8 cellular contexts compared by ENCODE assay signal in the genomic region with DNA sequence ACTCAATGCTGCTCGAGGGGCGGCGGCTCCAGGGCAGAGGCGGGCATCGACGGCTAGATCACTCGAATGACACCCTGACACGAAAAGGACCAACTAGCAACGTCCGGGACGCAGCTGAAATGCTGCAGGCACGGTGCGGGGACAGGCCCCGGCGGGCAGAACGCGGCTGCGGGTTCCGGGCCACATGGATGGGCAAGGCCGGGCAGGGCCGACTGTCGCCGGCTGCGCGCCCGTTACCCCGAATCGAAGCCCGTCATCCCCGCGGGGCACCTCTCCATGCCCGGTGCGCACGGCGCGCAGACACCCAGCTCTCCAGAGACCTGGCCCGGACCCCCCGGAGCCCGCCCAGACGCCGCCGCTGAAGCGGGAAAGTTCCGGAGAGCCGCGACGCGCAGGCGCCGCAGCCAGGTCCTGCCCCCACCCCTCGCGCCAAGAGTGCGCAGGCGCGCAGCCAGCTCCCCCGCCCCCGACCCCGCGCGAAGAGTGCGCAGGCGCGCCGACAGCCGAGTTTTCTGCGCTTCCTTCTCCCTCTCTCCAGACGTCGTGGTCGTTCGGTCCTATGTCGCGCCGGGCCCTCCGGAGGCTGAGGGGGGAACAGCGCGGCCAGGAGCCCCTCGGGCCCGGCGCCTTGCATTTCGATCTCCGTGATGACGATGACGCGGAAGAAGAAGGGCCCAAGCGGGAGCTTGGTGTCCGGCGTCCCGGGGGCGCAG. TPM values are rescaled to one million over a fixed set of nuclear protein-coding genes. Genes with fewer than 3 reads are reported as not detected.
DNase-seq lines count a peak whose midpoint lies in the region; ATAC-seq and TF ChIP-seq lines count a peak whose summit lies in the region.

A gene with protein sequence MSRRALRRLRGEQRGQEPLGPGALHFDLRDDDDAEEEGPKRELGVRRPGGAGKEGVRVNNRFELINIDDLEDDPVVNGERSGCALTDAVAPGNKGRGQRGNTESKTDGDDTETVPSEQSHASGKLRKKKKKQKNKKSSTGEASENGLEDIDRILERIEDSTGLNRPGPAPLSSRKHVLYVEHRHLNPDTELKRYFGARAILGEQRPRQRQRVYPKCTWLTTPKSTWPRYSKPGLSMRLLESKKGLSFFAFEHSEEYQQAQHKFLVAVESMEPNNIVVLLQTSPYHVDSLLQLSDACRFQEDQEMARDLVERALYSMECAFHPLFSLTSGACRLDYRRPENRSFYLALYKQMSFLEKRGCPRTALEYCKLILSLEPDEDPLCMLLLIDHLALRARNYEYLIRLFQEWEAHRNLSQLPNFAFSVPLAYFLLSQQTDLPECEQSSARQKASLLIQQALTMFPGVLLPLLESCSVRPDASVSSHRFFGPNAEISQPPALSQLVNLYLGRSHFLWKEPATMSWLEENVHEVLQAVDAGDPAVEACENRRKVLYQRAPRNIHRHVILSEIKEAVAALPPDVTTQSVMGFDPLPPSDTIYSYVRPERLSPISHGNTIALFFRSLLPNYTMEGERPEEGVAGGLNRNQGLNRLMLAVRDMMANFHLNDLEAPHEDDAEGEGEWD (plus strand): TSS at position 484 of the 713 bp plus-strand sequence. CDS start 76 bp downstream, at position 560.

- peak; percentile 39 for ATAC-seq in GM21576 (IDR thresholded peaks at IDR 0.05; ENCODE audit: unreplicated experiment)
- ATAC-seq in activated T-cell treated with anti-CD3 and anti-CD28 coated beads, Interleukin-2, amount 50 U/mL, for 72 hours (replicated peaks in 1 of 2) = peak; percentile 57

- H3K4me1 ChIP-seq in esophagus squamous epithelium = peaks cover 14 to 29% (median 16%) of the 10 kb centered on the region in 3 donors

- intact Hi-C loops in esophagus squamous epithelium (cut with DNase I) = no loop called here

- peak within 1 kb of the TSS; percentile 99 to 100 (median 100) for H3K27ac ChIP-seq in esophagus squamous epithelium

- H3K36me3 ChIP-seq in esophagus squamous epithelium = peaks cover 0 to 26% (median 0%) of the 10 kb centered on the region in 3 donors

- TF ChIP-seq CTCF in esophagus squamous epithelium (IDR thresholded peaks at IDR 0.05) = no peak

- H3K9me3 ChIP-seq in esophagus squamous epithelium = peaks cover 0 to under 1% (median 0%) of the 10 kb centered on the region in 3 donors

- peak within 1 kb of the TSS; percentile 98 for H3K27ac Mint-ChIP-seq in activated T-cell treated with anti-CD3 and anti-CD28 coated beads, Interleukin-2, amount 50 U/mL, for 72 hours

- peak in 3 of 4 donors; percentile 49 to 89 (median 68) for TF ChIP-seq POLR2A in esophagus squamous epithelium (IDR thresholded peaks at IDR 0.05)

- WGBS in esophagus squamous epithelium, 2 donors = no CpG with 5 or more reads among the region's 89 CpGs

- no peaks in the 10 kb centered on the region for H3K27me3 Mint-ChIP-seq in activated T-cell treated with anti-CD3 and anti-CD28 coated beads, Interleukin-2, amount 50 U/mL, for 72 hours (ENCODE audit: low read depth)

- H3K27me3 ChIP-seq in esophagus squamous epithelium = no peaks in the 10 kb centered on the region

- H3K9me3 Mint-ChIP-seq in activated T-cell treated with anti-CD3 and anti-CD28 coated beads, Interleukin-2, amount 50 U/mL, for 72 hours = peaks cover 2 to 3% of the 10 kb centered on the region in 2 donors

- peak within 1 kb of the TSS; percentile 94 to 95 for H3K4me3 Mint-ChIP-seq in activated T-cell treated with anti-CD3 and anti-CD28 coated beads, Interleukin-2, amount 50 U/mL, for 72 hours

- peaks cover 7 to 18% of the 10 kb centered on the region in 2 donors for H3K36me3 Mint-ChIP-seq in activated T-cell treated with anti-CD3 and anti-CD28 coated beads, Interleukin-2, amount 50 U/mL, for 72 hours (ENCODE audit: insufficient read depth in 2 of 2)

- peaks cover 11% of the 10 kb centered on the region for H3K4me1 Mint-ChIP-seq in activated T-cell treated with anti-CD3 and anti-CD28 coated beads, Interleukin-2, amount 50 U/mL, for 72 hours (ENCODE audit: low read depth)

- peak; percentile 56 for DNase-seq in DMS 273 treated with DMSO at 0.1 percent for 48 hours (lab: John Stamatoyannopoulos, UW)
- peak; percentile 76 for DNase-seq in Jurkat, Clone E6-1 (ENCODE audit: low read depth, low spot score)
- DNase-seq in RKO (ENCODE audit: low spot score) = peak; percentile 88
- peak; percentile 85 to 89 for DNase-seq in activated T-cell treated with anti-CD3 and anti-CD28 coated beads, Interleukin-2, amount 50 U/mL, for 72 hours
- DNase-seq in esophagus squamous epithelium (lab: John Stamatoyannopoulos, UW) = no peak
- peak; percentile 89 for DNase-seq in myocyte (ENCODE audit: low read depth)
- peak; percentile 62 to 79 for DNase-seq in stimulated activated CD8-positive, alpha-beta memory T cell treated with anti-CD3 and anti-CD28 coated beads, Interleukin-7, amount 100 ng/mL, for 4 hours (ENCODE audit: low read depth in 2 of 2)

- H3K4me3 ChIP-seq in Jurkat, Clone E6-1 (ENCODE audit: low read length) = peak within 1 kb of the TSS; percentile 74
- peak within 1 kb of the TSS; percentile 73 to 97 (median 82) for H3K4me3 ChIP-seq in esophagus squamous epithelium

RNA-seq across cellular contexts. Expression of the gene that starts here (rescaled TPM):
- 189 TPM for polyA plus RNA-seq in Jurkat, Clone E6-1 (2012; ENCODE audit: insufficient read depth, insufficient read length)
- total RNA-seq in activated T-cell treated with anti-CD3 and anti-CD28 coated beads, Interleukin-2, amount 50 U/mL, for 72 hours = 100 to 1,000 TPM; 167 to 195 TPM
- 100 to 1,000 TPM in 2 of 4 donors, 10 to 100 TPM in 2; 79.7 to 124 (median 101) TPM for total RNA-seq in esophagus squamous epithelium
- total RNA-seq in myocyte = 169 and 183 TPM in 2 replicates
- 206 TPM for polyA plus RNA-seq in myocyte (2012)
